Comparison of ENCODE assay signal across 14 cellular contexts in genomic region chr11:128708660-128709059, GRCh38. TPM values are rescaled to one million over a fixed set of nuclear protein-coding genes. Genes with fewer than 3 reads are reported as not detected.
DNase-seq lines count a peak whose midpoint lies in the region; ATAC-seq, FAIRE-seq and TF ChIP-seq lines count a peak whose summit lies in the region.
"Had no signal": no experiment of that assay in that cellular context is flagged by ENCODE, and none has a peak within 500 bp of the region (broad histone marks: within the 10 kb centered on the region; RNA-seq: fewer than 3 reads in every experiment).

No MANE protein-coding gene starts in this region.

- no peak overlapping the region for H3K4me2 ChIP-seq in HepG2 (ENCODE audit: low read depth, low read length)
- H3K4me2 ChIP-seq: hepatocyte had no signal

- in situ Hi-C loops in HepG2 (cut with HindIII; ENCODE audit: extremely low pct_ligation_motif_present, low pct_unique_long_range_greater_than_20kb) = no loop called here

- TF ChIP-seq EP300 in HepG2 (IDR thresholded peaks at IDR 0.05; ENCODE audit: low read depth in 2 of 2, low read length in 2 of 2) (no peak), HepG2 (CRISPR knock-in tag; IDR thresholded peaks at IDR 0.05; ENCODE audit: borderline replicate concordance) (no peak)

- TF ChIP-seq RAD21 in liver (IDR thresholded peaks at IDR 0.05) (no peak), HepG2 (CRISPR knock-in tag; IDR thresholded peaks at IDR 0.05) (no peak)

- 48% methylated on average over 5 of the region's 5 CpGs for WGBS in liver
- WGBS in HepG2 (ENCODE audit: low lambda C conversion rate) = 25% methylated on average over 5 of the region's 5 CpGs
- 90% methylated on average over 5 of the region's 5 CpGs for WGBS in lung, 2 donors

- no peak overlapping the region for H3K4me3 Mint-ChIP-seq in T-cell
- H3K4me3 Mint-ChIP-seq: T-helper 2 cell treated with Interferon-gamma antibody and Interleukin-4, amounts not matched to agents 5 μg/mL and 100 μg/mL, for 36 hours had no signal

- DNase-seq in HepG2 (ENCODE audit: low spot score) (no peak), T-cell (no peak), lung (ENCODE audit: low spot score) (no peak), upper lobe of right lung (no peak)
- no peak for DNase-seq in stimulated activated CD4-positive, alpha-beta T cell treated with anti-CD3 and anti-CD28 coated beads, Interleukin-4, amount 100 ng/mL, for 24 hours
- DNase-seq: NCI-H526, ovary, SJCRH30 had no signal

- TF ChIP-seq POLR2A in HepG2 (IDR thresholded peaks at IDR 0.05; ENCODE audit: insufficient read depth in 1 of 2, low read depth in 2 of 2, low read length in 2 of 2) = no peak

- no peak overlapping the region for H2AFZ ChIP-seq in HepG2 (ENCODE audit: low read length)
- H2AFZ ChIP-seq: hepatocyte had no signal

- BruUV-seq in HepG2 (replicated peaks; lab: Mats Ljungman, UMichigan) = no TSS peak

- H3K9me3 ChIP-seq in liver (ENCODE audit: control insufficient read depth in 4 of 4, low read length in 3 of 4) (no peaks in the 10 kb centered on the region), HepG2 (ENCODE audit: low read length) (no peaks in the 10 kb centered on the region), lung (ENCODE audit: control insufficient read depth in 2 of 2, insufficient read depth in 1 of 2, low read length in 1 of 2) (no peaks in the 10 kb centered on the region), upper lobe of right lung (no peaks in the 10 kb centered on the region)
- H3K9me3 ChIP-seq: HAP-1, ovary, SJCRH30 had no signal

- H4K20me1 ChIP-seq in HepG2 (ENCODE audit: insufficient read depth, low read length) = no peaks in the 10 kb centered on the region

- intact Hi-C loops in HepG2 (cut with micrococcal nuclease; ENCODE audit: unreplicated experiment) = no loop called here
- intact Hi-C loops in upper lobe of right lung (cut with DNase I) = no loop called here

- H3K4me3 ChIP-seq in liver (ENCODE audit: low read depth in 1 of 3, low read length in 3 of 3) (no peak overlapping the region), HepG2 (replicated peaks in 1 of 3; ENCODE audit: insufficient read depth in 1 of 3, low read depth in 2 of 3, low read length in 3 of 3) (no peak overlapping the region), lung (no peak overlapping the region), upper lobe of right lung (no peak overlapping the region)
- H3K4me3 ChIP-seq: HAP-1, hepatocyte, ovary, SJCRH30 had no signal

- TF ChIP-seq CTCF in liver (IDR thresholded peaks at IDR 0.05; ENCODE audit: low read depth, low read length, missing input control) = no peak
- no peak for TF ChIP-seq CTCF in HepG2 (CRISPR knock-in tag; IDR thresholded peaks at IDR 0.05)
- no peak for TF ChIP-seq CTCF in lung (IDR thresholded peaks at IDR 0.05; ENCODE audit: control extremely low read depth, extremely low read depth)
- TF ChIP-seq CTCF in upper lobe of right lung (IDR thresholded peaks at IDR 0.05) = no peak

- H3K27ac ChIP-seq in liver (ENCODE audit: low read depth in 1 of 2, low read length in 2 of 2) (no peak overlapping the region), HepG2 (ENCODE audit: extremely low read length, insufficient read depth, low read length) (no peak overlapping the region), lung (ENCODE audit: low read depth in 1 of 2, low read length in 1 of 2) (peak overlapping the region; percentile 68 to 69), upper lobe of right lung (peak overlapping the region; percentile 40)
- H3K27ac ChIP-seq: hepatocyte, ovary, SJCRH30 had no signal

- ATAC-seq in HepG2 (no peak), T-cell (replicated peaks in 1 of 4) (no peak), lung (ENCODE audit: insufficient read depth, low FRiP score) (no peak), upper lobe of right lung (no peak), HG03175 (IDR thresholded peaks at IDR 0.05; ENCODE audit: unreplicated experiment) (no peak), GM21360 (IDR thresholded peaks at IDR 0.05; ENCODE audit: unreplicated experiment) (no peak)

- no peak for FAIRE-seq in HepG2 (lab: Jason Lieb, UNC)

- H3K36me3 ChIP-seq in liver (ENCODE audit: control insufficient read depth in 4 of 4, insufficient read depth in 3 of 4, low read depth in 1 of 4, low read length in 3 of 4) (no peaks in the 10 kb centered on the region), HepG2 (replicated peaks in 1 of 2; ENCODE audit: control insufficient read depth in 1 of 2, insufficient read depth in 2 of 2, low read length in 2 of 2) (no peaks in the 10 kb centered on the region), lung (ENCODE audit: control insufficient read depth in 2 of 2, insufficient read depth in 2 of 2, low read length in 2 of 2) (no peaks in the 10 kb centered on the region), upper lobe of right lung (no peaks in the 10 kb centered on the region)
- H3K36me3 ChIP-seq: HAP-1, ovary, SJCRH30 had no signal

- no peak overlapping the region for H3K9ac ChIP-seq in liver (ENCODE audit: low read depth in 1 of 2, low read length in 2 of 2)
- H3K9ac ChIP-seq in HepG2 (ENCODE audit: insufficient read depth, low read depth, low read length) = no peak overlapping the region

- H3K27ac Mint-ChIP-seq in T-cell = peak overlapping the region; percentile 19 to 83
- H3K27ac Mint-ChIP-seq: T-helper 2 cell treated with Interferon-gamma antibody and Interleukin-4, amounts not matched to agents 5 μg/mL and 100 μg/mL, for 36 hours had no signal

- peaks cover 46% of the 10 kb centered on the region for H3K36me3 Mint-ChIP-seq in T-cell

- H3K4me1 ChIP-seq in liver (ENCODE audit: control insufficient read depth in 4 of 4, insufficient read depth in 4 of 4, low read length in 3 of 4) = peaks cover 0 to 5% (median 0%) of the 10 kb centered on the region in 4 donors
- H3K4me1 ChIP-seq in HepG2 (ENCODE audit: insufficient read depth, low read length) = no peaks in the 10 kb centered on the region
- H3K4me1 ChIP-seq in lung (ENCODE audit: control insufficient read depth in 2 of 2, insufficient read depth in 2 of 2, low read length in 2 of 2) = peaks cover 4 to 5% of the 10 kb centered on the region in 2 donors
- H3K4me1 ChIP-seq in upper lobe of right lung = peaks cover 53% of the 10 kb centered on the region
- H3K4me1 ChIP-seq: HAP-1, SJCRH30 had no signal

- CTCF ChIA-PET in HepG2 (lab: Yijun Ruan, JAX; ENCODE audit: low intra/inter-chr PET ratio, low total read pairs) (no interaction called here), T-cell (lab: Charles Lee) (interaction anchor here in 1 of 2 donors (1.2 kb wide), 1 partner anchor 551 kb away, joined by 5 read pairs; no protein-coding TSS in a partner anchor)

- no peaks in the 10 kb centered on the region for H3K79me2 ChIP-seq in HepG2 (ENCODE audit: insufficient read depth, low read length)
- H3K79me2 ChIP-seq: hepatocyte had no signal

- POLR2A ChIA-PET in HepG2 (lab: Yijun Ruan, JAX) (no interaction called here), T-cell (lab: Charles Lee) (no interaction called here)

- H3K27me3 Mint-ChIP-seq in T-cell = no peaks in the 10 kb centered on the region

- H3K4me1 Mint-ChIP-seq in T-cell = peaks cover 92 to 99% (median 97%) of the 10 kb centered on the region in 3 donors

- no peaks in the 10 kb centered on the region for H3K9me3 Mint-ChIP-seq in T-cell

- H3K27me3 ChIP-seq in liver (ENCODE audit: control insufficient read depth in 4 of 4, insufficient read depth in 4 of 4, low read length in 3 of 4) (peaks cover 0 to 3% (median 0%) of the 10 kb centered on the region in 4 donors), HepG2 (ENCODE audit: control insufficient read depth in 1 of 2, insufficient read depth in 2 of 2, low read length in 2 of 2) (peaks cover 0 to 12% of the 10 kb centered on the region in 2 experiments; a peak in 1 of 5 replicates), lung (ENCODE audit: control insufficient read depth, insufficient read depth) (no peaks in the 10 kb centered on the region), upper lobe of right lung (no peaks in the 10 kb centered on the region)
- H3K27me3 ChIP-seq: ovary, SJCRH30 had no signal

TF ChIP-seq in liver, 16 proteins besides CTCF, POLR2A, EP300 and RAD21 (continues in another document):
- TF ChIP-seq HNF4G (IDR thresholded peaks at IDR 0.05) (no peak), EGR1 (IDR thresholded peaks at IDR 0.05; ENCODE audit: low read depth in 2 of 2) (no peak), YY1 (IDR thresholded peaks at IDR 0.05) (peak; percentile 7), FOXA2 (IDR thresholded peaks at IDR 0.05) (peak; percentile 31), FOXA1 (IDR thresholded peaks at IDR 0.05) (no peak)

TF ChIP-seq in HepG2, 621 proteins besides CTCF, POLR2A, EP300 and RAD21 (continues in another document):
- no peak for TF ChIP-seq ZNF782 (CRISPR knock-in tag; IDR thresholded peaks at IDR 0.05; ENCODE audit: borderline replicate concordance)

RNA-seq across cellular contexts. Expression of gene FLI1, which starts 14.8 kb away (rescaled TPM):
- total RNA-seq in liver (10 to 100 TPM in 1 of 2 donors, 1 to 10 TPM in 1; 5.9 to 18.1 TPM), HepG2 (2016; rRNA removed; fragmentation: Illumina TruSeq; extraction: Trizol) (not detected in 2 replicates), T-cell (100 to 1,000 TPM in 2 of 5 donors, 10 to 100 TPM in 3; 87.0 to 114 (median 94.6) TPM), lung (10 to 100 TPM; 41.6 to 59.2 TPM), upper lobe of right lung (69.7 TPM)
- polyA plus RNA-seq in liver (1 to 10 TPM; 2.5 to 4.1 TPM), HepG2 (2011; rRNA removed) (not detected in 2 replicates), lung (10 to 100 TPM; 19.4 to 26.4 TPM)
- total RNA-seq in HepG2 (2016; cell fraction: cytosol; rRNA removed; fragmentation: Illumina TruSeq; extraction: Trizol; ENCODE audit: low read depth) = not detected in 2 replicates
- not detected in 2 replicates for total RNA-seq in HepG2 (2016; cell fraction: insoluble cytoplasmic fraction; rRNA removed; fragmentation: Illumina TruSeq; extraction: Trizol)
- total RNA-seq in HepG2 (2016; cell fraction: membrane; rRNA removed; fragmentation: Illumina TruSeq; extraction: Trizol) = not detected in 2 replicates
- not detected in 2 replicates for total RNA-seq in HepG2 (2016; cell fraction: nucleus; rRNA removed; fragmentation: Illumina TruSeq; extraction: Trizol)
- not detected in 2 replicates for polyA plus RNA-seq in HepG2 (2011; cell fraction: cytosol; rRNA removed)
- not detected in 2 replicates for polyA plus RNA-seq in HepG2 (2011; cell fraction: nucleus; rRNA removed)
- not detected in 2 replicates for polyA plus RNA-seq in HepG2 (2012)
- polyA plus RNA-seq in HepG2 (2016; cell fraction: cytosol; fragmentation: Illumina TruSeq; extraction: Trizol; ENCODE audit: low read depth) = not detected in 2 replicates
- not detected in 2 replicates for polyA plus RNA-seq in HepG2 (2016; cell fraction: insoluble cytoplasmic fraction; fragmentation: Illumina TruSeq; extraction: Trizol; ENCODE audit: low read depth)
- polyA plus RNA-seq in HepG2 (2016; cell fraction: membrane; fragmentation: Illumina TruSeq; extraction: Trizol; ENCODE audit: low read depth) = not detected in 2 replicates
- not detected in 2 replicates for polyA plus RNA-seq in HepG2 (2016; cell fraction: nucleus; fragmentation: Illumina TruSeq; extraction: Trizol; ENCODE audit: insufficient read depth, low read depth)
- polyA minus RNA-seq in HepG2 (2011; rRNA and poly(A)+ RNA removed; ENCODE audit: low replicate concordance) = not detected in 2 replicates
- not detected in 2 replicates for polyA minus RNA-seq in HepG2 (2011; cell fraction: cytosol; rRNA and poly(A)+ RNA removed)
- polyA minus RNA-seq in HepG2 (2011; cell fraction: nucleus; rRNA and poly(A)+ RNA removed) = not detected in 2 replicates

Comparison
In these comparisons a context has a peak if more than half of its experiments do, and no peak if none do; other contexts are left out.
1. RNA of gene FLI1, which starts 14.8 kb away (total RNA-seq): 87.0 to 114 TPM in T-cell, 69.7 TPM in upper lobe of right lung (single experiment), 41.6 to 59.2 TPM in lung and 5.9 to 18.1 TPM in liver; not detected in HepG2; every median in the first group is over 4 times any median in the second.
2. H3K27ac ChIP-seq: peak in lung (2 of 2) and upper lobe of right lung (single experiment); none in liver (0 of 2) and HepG2 (single experiment).